15 cellular contexts compared by ENCODE assay signal in the genomic region with DNA sequence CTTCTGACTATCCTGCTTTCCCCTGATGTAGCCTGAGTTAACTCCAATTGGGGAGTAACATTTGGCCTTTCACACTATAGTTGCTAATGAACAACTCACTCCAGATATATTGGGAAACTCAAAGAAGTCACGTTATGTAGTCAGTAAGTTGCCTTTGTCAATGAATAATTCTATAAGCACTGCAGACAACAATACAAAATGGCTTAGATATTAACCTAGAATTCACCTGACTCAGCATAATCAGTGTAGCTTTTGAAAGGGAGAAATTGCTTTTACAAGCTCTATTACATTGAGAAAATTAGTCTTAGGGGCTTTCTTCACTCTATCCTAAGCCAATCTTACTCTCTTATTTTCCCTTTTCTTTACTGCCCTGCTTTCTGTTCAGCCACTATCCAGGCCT.
A peak's percentile ranks its signal among the peaks of the same experiment; 100 is the strongest.
DNase-seq lines count a peak whose midpoint lies in the region; ATAC-seq, FAIRE-seq and TF ChIP-seq lines count a peak whose summit lies in the region.
"Had no signal": no experiment of that assay in that cellular context is flagged by ENCODE, and none has a peak within 500 bp of the region (broad histone marks: within the 10 kb centered on the region; RNA-seq: fewer than 3 reads in every experiment).

No MANE protein-coding gene starts in this region.

- H3K4me2 ChIP-seq in HepG2 (ENCODE audit: low read depth, low read length) (no peak overlapping the region), smooth muscle cell (peak overlapping the region; percentile 6)
- H3K4me2 ChIP-seq: BLaER1 had no signal

- TF ChIP-seq CTCF in HepG2 (CRISPR knock-in tag; IDR thresholded peaks at IDR 0.05) (no peak), right lobe of liver (IDR thresholded peaks at IDR 0.05) (no peak), epithelial cell of proximal tubule (conservative IDR thresholded peaks at IDR 0.05; ENCODE audit: low read depth, low read length) (no peak), smooth muscle cell (IDR thresholded peaks at IDR 0.05; ENCODE audit: borderline replicate concordance, insufficient read depth, poor library complexity, severe bottlenecking) (no peak)

- POLR2A ChIA-PET in HepG2 (lab: Yijun Ruan, JAX), result no interaction called here

- TF ChIP-seq RAD21 in HepG2 (CRISPR knock-in tag; IDR thresholded peaks at IDR 0.05), result no peak

- no peak overlapping the region for H2AFZ ChIP-seq in HepG2 (ENCODE audit: low read length)
- H2AFZ ChIP-seq in smooth muscle cell (ENCODE audit: low read depth), result no peak overlapping the region

- H3F3A ChIP-seq in smooth muscle cell (ENCODE audit: low read depth), result no peaks in the 10 kb centered on the region

- no peaks in the 10 kb centered on the region for H3K79me2 ChIP-seq in HepG2 (ENCODE audit: insufficient read depth, low read length)
- no peaks in the 10 kb centered on the region for H3K79me2 ChIP-seq in smooth muscle cell (ENCODE audit: low read depth)

- H3K9me3 ChIP-seq in HepG2 (ENCODE audit: low read length) (no peaks in the 10 kb centered on the region), right lobe of liver (no peaks in the 10 kb centered on the region), smooth muscle cell (replicated peaks; ENCODE audit: low read depth) (no peaks in the 10 kb centered on the region), SJCRH30 (replicated peaks) (no peaks in the 10 kb centered on the region)
- H3K9me3 ChIP-seq: BLaER1 had no signal

- intact Hi-C loops in HepG2 (cut with micrococcal nuclease; ENCODE audit: unreplicated experiment), result no loop called here
- intact Hi-C loops in right lobe of liver (cut with DNase I), result no loop called here

- H3K9ac ChIP-seq in HepG2 (ENCODE audit: insufficient read depth, low read depth, low read length), result no peak overlapping the region
- H3K9ac ChIP-seq in smooth muscle cell (ENCODE audit: low read depth), result no peak overlapping the region
- H3K9ac ChIP-seq: BLaER1 had no signal

- H3K4me3 ChIP-seq in HepG2 (replicated peaks in 1 of 3; ENCODE audit: insufficient read depth in 1 of 3, low read depth in 2 of 3, low read length in 3 of 3) (no peak overlapping the region), right lobe of liver (no peak overlapping the region), epithelial cell of proximal tubule (ENCODE audit: low read depth, low read length) (no peak overlapping the region), smooth muscle cell (no peak overlapping the region), SJCRH30 (no peak overlapping the region)
- H3K4me3 ChIP-seq: BLaER1 had no signal

- CTCF ChIA-PET in HepG2 (lab: Yijun Ruan, JAX; ENCODE audit: low intra/inter-chr PET ratio, low total read pairs), result no interaction called here

- no peak for TF ChIP-seq POLR2A in HepG2 (IDR thresholded peaks at IDR 0.05; ENCODE audit: insufficient read depth in 1 of 2, low read depth in 2 of 2, low read length in 2 of 2)
- TF ChIP-seq POLR2A in right lobe of liver (IDR thresholded peaks at IDR 0.05), result no peak

- no peaks in the 10 kb centered on the region for H3K36me3 ChIP-seq in HepG2 (replicated peaks in 1 of 2; ENCODE audit: control insufficient read depth in 1 of 2, insufficient read depth in 2 of 2, low read length in 2 of 2)
- no peaks in the 10 kb centered on the region for H3K36me3 ChIP-seq in right lobe of liver
- H3K36me3 ChIP-seq in smooth muscle cell (ENCODE audit: low read depth), result no peaks in the 10 kb centered on the region
- H3K36me3 ChIP-seq in SJCRH30, result no peaks in the 10 kb centered on the region
- H3K36me3 ChIP-seq: BLaER1 had no signal

- FAIRE-seq in HepG2 (lab: Jason Lieb, UNC), result no peak

- WGBS in HepG2 (ENCODE audit: low lambda C conversion rate), result 0% methylated on average over 1 of the region's 1 CpG
- WGBS in right lobe of liver (ENCODE audit: insufficient coverage, low coverage, low lambda C conversion rate, missing lambda C conversion rate), result 69% methylated on average over 1 of the region's 1 CpG
- 77% methylated on average over 1 of the region's 1 CpG for WGBS in smooth muscle cell (ENCODE audit: low lambda C conversion rate)

- in situ Hi-C loops in HepG2 (cut with HindIII; ENCODE audit: extremely low pct_ligation_motif_present, low pct_unique_long_range_greater_than_20kb), result no loop called here

- H4K20me1 ChIP-seq in HepG2 (ENCODE audit: insufficient read depth, low read length) (no peaks in the 10 kb centered on the region), smooth muscle cell (ENCODE audit: low read depth) (no peaks in the 10 kb centered on the region)
- H4K20me1 ChIP-seq: BLaER1 had no signal

- H3K27me3 ChIP-seq in HepG2 (ENCODE audit: control insufficient read depth in 1 of 2, insufficient read depth in 2 of 2, low read length in 2 of 2), result no peaks in the 10 kb centered on the region
- H3K27me3 ChIP-seq in right lobe of liver, result no peaks in the 10 kb centered on the region
- H3K27me3 ChIP-seq in smooth muscle cell (ENCODE audit: low read depth), result no peaks in the 10 kb centered on the region
- no peaks in the 10 kb centered on the region for H3K27me3 ChIP-seq in SJCRH30
- H3K27me3 ChIP-seq: BLaER1 had no signal

- H3K27ac ChIP-seq in HepG2 (ENCODE audit: extremely low read length, insufficient read depth, low read length) (no peak overlapping the region), right lobe of liver (no peak overlapping the region), smooth muscle cell (ENCODE audit: low read depth) (no peak overlapping the region), SJCRH30 (no peak overlapping the region)
- H3K27ac ChIP-seq: 22Rv1, BLaER1, HL-60 had no signal

- TF ChIP-seq EP300 in HepG2 (IDR thresholded peaks at IDR 0.05; ENCODE audit: low read depth in 2 of 2, low read length in 2 of 2) (no peak), HepG2 (CRISPR knock-in tag; IDR thresholded peaks at IDR 0.05; ENCODE audit: borderline replicate concordance) (no peak)

- no peaks in the 10 kb centered on the region for H3K4me1 ChIP-seq in HepG2 (ENCODE audit: insufficient read depth, low read length)
- H3K4me1 ChIP-seq in right lobe of liver, result no peaks in the 10 kb centered on the region
- H3K4me1 ChIP-seq in smooth muscle cell (ENCODE audit: low read depth), result no peaks in the 10 kb centered on the region
- no peaks in the 10 kb centered on the region for H3K4me1 ChIP-seq in SJCRH30
- H3K4me1 ChIP-seq: BLaER1 had no signal

- no peak for ATAC-seq in HepG2
- ATAC-seq in right lobe of liver, result no peak
- ATAC-seq in HG03280 (IDR thresholded peaks at IDR 0.05; ENCODE audit: unreplicated experiment), result no peak
- ATAC-seq: CD8-positive, alpha-beta T cell had no signal

- DNase-seq in HepG2 (ENCODE audit: low spot score) (no peak), right lobe of liver (no peak), epithelial cell of proximal tubule (ENCODE audit: low read depth) (peak; percentile 26), left kidney (ENCODE audit: low read depth, low spot score) (peak; percentile 49), smooth muscle cell (lab: John Stamatoyannopoulos, UW; ENCODE audit: unreplicated experiment) (no peak), NCI-H446 (lab: John Stamatoyannopoulos, UW) (no peak), SJCRH30 (no peak)
- DNase-seq: Calu3; CD8-positive, alpha-beta T cell; DMS79 treated with DMSO at 0.1 percent for 48 hours; GF-D8 had no signal

- BruUV-seq in HepG2 (replicated peaks; lab: Mats Ljungman, UMichigan), result no TSS peak

TF ChIP-seq in HepG2, 621 proteins besides CTCF, POLR2A, EP300 and RAD21 (continues in another document):
- TF ChIP-seq TMF1 (CRISPR knock-in tag; IDR thresholded peaks at IDR 0.05; ENCODE audit: low read depth), result no peak
- no peak for TF ChIP-seq SNAPC5 (CRISPR knock-in tag; IDR thresholded peaks at IDR 0.05; ENCODE audit: borderline replicate concordance)
- TF ChIP-seq ZNF343 (CRISPR knock-in tag; IDR thresholded peaks at IDR 0.05), result no peak
- TF ChIP-seq MAFK (conservative IDR thresholded peaks at IDR 0.05 in 1 of 2, IDR thresholded peaks at IDR 0.05 in 1 of 2; ENCODE audit: low read length in 2 of 2), result peak; percentile 96 to 98
- TF ChIP-seq, protein P1, sequence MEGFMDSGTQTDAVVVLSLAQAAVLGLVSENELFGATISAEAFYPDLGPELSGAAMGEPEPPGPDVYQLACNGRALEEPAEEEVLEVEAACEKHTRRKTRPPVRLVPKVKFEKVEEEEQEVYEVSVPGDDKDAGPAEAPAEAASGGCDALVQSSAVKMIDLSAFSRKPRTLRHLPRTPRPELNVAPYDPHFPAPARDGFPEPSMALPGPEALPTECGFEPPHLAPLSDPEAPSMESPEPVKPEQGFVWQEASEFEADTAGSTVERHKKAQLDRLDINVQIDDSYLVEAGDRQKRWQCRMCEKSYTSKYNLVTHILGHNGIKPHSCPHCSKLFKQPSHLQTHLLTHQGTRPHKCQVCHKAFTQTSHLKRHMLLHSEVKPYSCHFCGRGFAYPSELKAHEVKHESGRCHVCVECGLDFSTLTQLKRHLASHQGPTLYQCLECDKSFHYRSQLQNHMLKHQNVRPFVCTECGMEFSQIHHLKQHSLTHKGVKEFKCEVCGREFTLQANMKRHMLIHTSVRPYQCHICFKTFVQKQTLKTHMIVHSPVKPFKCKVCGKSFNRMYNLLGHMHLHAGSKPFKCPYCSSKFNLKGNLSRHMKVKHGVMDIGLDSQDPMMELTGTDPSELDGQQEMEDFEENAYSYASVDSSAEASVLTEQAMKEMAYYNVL (CRISPR knock-in tag; IDR thresholded peaks at IDR 0.05; ENCODE audit: borderline replicate concordance), result no peak
- no peak for TF ChIP-seq NCOA1 (CRISPR knock-in tag; IDR thresholded peaks at IDR 0.05)
- TF ChIP-seq MAFF (IDR thresholded peaks at IDR 0.05; ENCODE audit: low read depth, low read length), result peak; percentile 98
- TF ChIP-seq PHB2 (IDR thresholded peaks at IDR 0.05; ENCODE audit: partially characterized antibody), result no peak
- TF ChIP-seq, protein P2, sequence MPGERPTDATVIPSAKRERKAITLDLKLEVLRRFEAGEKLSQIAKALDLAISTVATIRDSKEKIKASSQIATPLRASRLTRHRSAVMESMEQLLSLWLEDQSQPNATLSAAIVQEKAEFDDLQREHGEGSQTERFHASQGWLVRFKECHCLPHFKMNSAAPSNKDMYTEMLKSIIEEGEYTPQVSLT (CRISPR knock-in tag; IDR thresholded peaks at IDR 0.05; ENCODE audit: borderline replicate concordance, low read depth), result no peak
- TF ChIP-seq ZNF446 (CRISPR knock-in tag; IDR thresholded peaks at IDR 0.05), result no peak

Comparison
In these comparisons a context has a peak if more than half of its experiments do, and no peak if none do; other contexts are left out.
1. DNase-seq: peak in epithelial cell of proximal tubule (single experiment) and left kidney (single experiment); none in HepG2 (single experiment), right lobe of liver (0 of 3), smooth muscle cell (single experiment), NCI-H446 (0 of 2) and SJCRH30 (0 of 2).